In the genomic region with DNA sequence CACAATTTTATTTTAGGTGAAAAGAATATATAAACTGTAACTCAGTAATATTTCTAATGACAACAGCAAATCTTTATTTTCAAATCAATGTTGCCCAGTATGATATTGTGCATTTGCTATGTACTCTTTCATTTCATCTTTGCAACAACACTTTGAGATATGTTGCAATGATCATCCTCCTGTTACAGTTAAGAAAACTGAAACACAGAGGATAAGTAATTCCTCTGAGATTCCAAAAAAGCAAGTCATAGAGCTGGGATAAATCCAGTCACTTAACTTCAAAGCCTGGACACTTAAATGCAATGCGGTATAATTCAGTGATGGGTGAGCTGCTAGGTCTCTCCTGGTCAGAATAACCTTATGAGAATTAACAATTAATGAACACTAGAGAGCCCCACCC, we compare ENCODE assay signal across 19 cellular contexts.
"Had no signal": no experiment of that assay in that cellular context is flagged by ENCODE, and none has a peak within 500 bp of the region (broad histone marks: within the 10 kb centered on the region; RNA-seq: fewer than 3 reads in every experiment).

No MANE protein-coding gene starts in this region.

- H3K36me3 Mint-ChIP-seq: activated naive CD4-positive, alpha-beta T cell treated with anti-CD3 and anti-CD28 coated beads, Interleukin-2, amount 10 ng/mL, durations not matched to agents 7 days and 5 days; mesothelial cell of epicardium had no signal

- DNase-seq: activated CD4-positive, alpha-beta T cell treated with anti-CD3 and anti-CD28 coated beads, Interleukin-2, amount 10 ng/mL, durations not matched to agents 7 days and 5 days; activated CD4-positive, CD25-positive, alpha-beta regulatory T cell; activated naive CD4-positive, alpha-beta T cell treated with anti-CD3 and anti-CD28 coated beads, Interleukin-2, amount 10 ng/mL, durations not matched to agents 7 days and 5 days; adrenal gland; caudate nucleus; effector CD4-positive, alpha-beta T cell; esophagus squamous epithelium; left colon; lower lobe of right lung; nephron progenitor cell; occipital lobe; right cardiac atrium; stimulated activated naive CD8-positive, alpha-beta T cell treated with anti-CD3 and anti-CD28 coated beads, Interleukin-15, Interleukin-2, amounts not matched to agents 100 U/mL and 50 U/mL, for 24 hours had no signal

- H3K9me3 Mint-ChIP-seq: activated CD4-positive, alpha-beta T cell treated with anti-CD3 and anti-CD28 coated beads, Interleukin-2, amount 10 ng/mL, durations not matched to agents 7 days and 5 days; activated naive CD4-positive, alpha-beta T cell treated with anti-CD3 and anti-CD28 coated beads, Interleukin-2, amount 10 ng/mL, durations not matched to agents 7 days and 5 days; activated T-helper 2 cell treated with anti-CD3 and anti-CD28 coated beads, Interferon-gamma antibody, Interleukin-2, Interleukin-4, amounts not matched to agents 10 μg/mL and 5 μg/mL and 100 μg/mL, durations not matched to agents 14 hours and 24 hours and 36 hours; mesothelial cell of epicardium; nephron progenitor cell; T-helper 2 cell treated with Interferon-gamma antibody and Interleukin-4, amounts not matched to agents 5 μg/mL and 100 μg/mL, for 36 hours had no signal

- H3K27ac Mint-ChIP-seq: activated CD4-positive, alpha-beta T cell treated with anti-CD3 and anti-CD28 coated beads, Interleukin-2, amount 10 ng/mL, durations not matched to agents 7 days and 5 days; activated naive CD4-positive, alpha-beta T cell treated with anti-CD3 and anti-CD28 coated beads, Interleukin-2, amount 10 ng/mL, durations not matched to agents 7 days and 5 days; activated T-helper 2 cell treated with anti-CD3 and anti-CD28 coated beads, Interferon-gamma antibody, Interleukin-2, Interleukin-4, amounts not matched to agents 10 μg/mL and 5 μg/mL and 100 μg/mL, durations not matched to agents 14 hours and 24 hours and 36 hours; mesothelial cell of epicardium; nephron progenitor cell; progenitor cell of endocrine pancreas; T-helper 2 cell treated with Interferon-gamma antibody and Interleukin-4, amounts not matched to agents 5 μg/mL and 100 μg/mL, for 36 hours had no signal

- ATAC-seq: left colon; lower lobe of right lung; right cardiac atrium; stimulated activated naive CD8-positive, alpha-beta T cell treated with anti-CD3 and anti-CD28 coated beads, Interleukin-15, Interleukin-2, amounts not matched to agents 100 U/mL and 50 U/mL, for 24 hours had no signal

- H3K4me1 Mint-ChIP-seq: activated CD4-positive, alpha-beta T cell treated with anti-CD3 and anti-CD28 coated beads, Interleukin-2, amount 10 ng/mL, durations not matched to agents 7 days and 5 days; activated naive CD4-positive, alpha-beta T cell treated with anti-CD3 and anti-CD28 coated beads, Interleukin-2, amount 10 ng/mL, durations not matched to agents 7 days and 5 days; nephron progenitor cell had no signal

- H3K4me3 Mint-ChIP-seq: activated CD4-positive, alpha-beta T cell treated with anti-CD3 and anti-CD28 coated beads, Interleukin-2, amount 10 ng/mL, durations not matched to agents 7 days and 5 days; activated naive CD4-positive, alpha-beta T cell treated with anti-CD3 and anti-CD28 coated beads, Interleukin-2, amount 10 ng/mL, durations not matched to agents 7 days and 5 days; mesothelial cell of epicardium; nephron progenitor cell; T-helper 2 cell treated with Interferon-gamma antibody and Interleukin-4, amounts not matched to agents 5 μg/mL and 100 μg/mL, for 36 hours had no signal

- H3K4me3 ChIP-seq: adrenal gland, coronary artery, esophagus squamous epithelium, lower lobe of right lung, suprapubic skin had no signal
